ENCODE assay signal across 4 cellular contexts in the genomic region with DNA sequence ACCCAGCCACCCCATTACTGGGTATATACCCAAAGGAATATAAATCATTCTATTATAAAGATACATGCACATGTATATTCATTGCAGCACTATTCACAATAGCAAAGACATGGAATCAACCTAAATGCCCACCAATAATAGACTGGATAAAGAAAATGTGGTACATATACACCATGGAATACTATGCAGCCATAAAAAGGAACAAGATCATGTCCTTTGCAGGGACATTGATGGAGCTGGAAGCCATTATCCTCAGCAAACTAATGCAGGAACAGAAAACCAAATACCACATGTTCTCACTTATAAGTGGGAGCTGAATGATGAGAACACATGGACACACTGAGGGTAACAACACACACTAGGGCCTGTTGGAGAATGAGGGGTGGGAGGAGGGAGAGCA. TPM values are rescaled to one million over a fixed set of nuclear protein-coding genes. Genes with fewer than 3 reads are reported as not detected.
"Had no signal": no experiment of that assay in that cellular context is flagged by ENCODE, and none has a peak within 500 bp of the region (broad histone marks: within the 10 kb centered on the region; RNA-seq: fewer than 3 reads in every experiment).

No MANE protein-coding gene starts in this region.

RNA-seq across cellular contexts. Expression of gene MYOT, which starts 14.5 kb away (rescaled TPM):
- total RNA-seq: M059J, MCF 10A, NCI-H460 had no signal

RNA-seq across cellular contexts. Expression of gene PKD2L2, which starts 36.1 kb away (rescaled TPM):
- total RNA-seq: LHCN-M2, MCF 10A, NCI-H460 had no signal
